Comparison of ENCODE assay signal across 17 cellular contexts in genomic region chr12:132373967-132374820, GRCh38.
A peak's percentile ranks its signal among the peaks of the same experiment; 100 is the strongest.
DNase-seq lines count a peak whose midpoint lies in the region; ATAC-seq and TF ChIP-seq lines count a peak whose summit lies in the region.
"Had no signal": no experiment of that assay in that cellular context is flagged by ENCODE, and none has a peak within 500 bp of the region (broad histone marks: within the 10 kb centered on the region; RNA-seq: fewer than 3 reads in every experiment).

No MANE protein-coding gene starts in this region.

- CTCF ChIA-PET in HEK293 (lab: Yijun Ruan, JAX) = interaction anchor here (0.6 to 0.7 kb wide), 2 partner anchors 47 to 143 kb away, joined by 3 read pairs; no protein-coding TSS in a partner anchor

- peaks cover 32% of the 10 kb centered on the region for H3K9me3 Mint-ChIP-seq in nephron progenitor cell
- H3K9me3 Mint-ChIP-seq in stimulated activated naive B cell treated with anti-CD40 and anti-IgM and Interleukin-4, amounts not matched to agents 10 μg/mL and 1 μg/mL and 100 μg/mL, for 72 hours = peaks cover 0 to 7% of the 10 kb centered on the region in 2 donors
- H3K9me3 Mint-ChIP-seq: activated naive CD4-positive, alpha-beta T cell treated with anti-CD3 and anti-CD28 coated beads for 36 hours; effector memory CD8-positive, alpha-beta T cell had no signal

- peaks cover 57% of the 10 kb centered on the region for H3K27me3 Mint-ChIP-seq in nephron progenitor cell (ENCODE audit: low read depth, poor library complexity)
- peaks cover 68 to 80% of the 10 kb centered on the region in 2 donors for H3K27me3 Mint-ChIP-seq in stimulated activated naive B cell treated with anti-CD40 and anti-IgM and Interleukin-4, amounts not matched to agents 10 μg/mL and 1 μg/mL and 100 μg/mL, for 72 hours

- H3K27ac ChIP-seq in HEK293 (ENCODE audit: extremely low read depth, low read depth, low read length) = no peak overlapping the region
- H3K27ac ChIP-seq: C4-2B, gastroesophageal sphincter, right lobe of liver, upper lobe of left lung had no signal

- no peak for DNase-seq in AG09309 (ENCODE audit: low read depth)
- peak; percentile 18 to 43 for DNase-seq in cardiac fibroblast (ENCODE audit: low read depth in 2 of 2)
- peak; percentile 62 for DNase-seq in left kidney (ENCODE audit: low read depth, low spot score)
- DNase-seq in nephron progenitor cell = no peak
- no peak for DNase-seq in stimulated activated naive B cell treated with anti-CD40 and anti-IgM and Interleukin-4, amounts not matched to agents 10 μg/mL and 1 μg/mL and 100 μg/mL, for 72 hours
- DNase-seq: activated CD4-positive, CD25-positive, alpha-beta regulatory T cell; activated naive CD4-positive, alpha-beta T cell treated with anti-CD3 and anti-CD28 coated beads for 36 hours; effector memory CD8-positive, alpha-beta T cell; stimulated activated CD4-positive, alpha-beta T cell treated with anti-CD3 and anti-CD28 coated beads, Interleukin-4, amount 100 ng/mL, for 24 hours; SW 1271 had no signal

- peaks cover 16% of the 10 kb centered on the region for H3K4me1 Mint-ChIP-seq in nephron progenitor cell
- H3K4me1 Mint-ChIP-seq in stimulated activated naive B cell treated with anti-CD40 and anti-IgM and Interleukin-4, amounts not matched to agents 10 μg/mL and 1 μg/mL and 100 μg/mL, for 72 hours = no peaks in the 10 kb centered on the region

- H3K36me3 Mint-ChIP-seq in nephron progenitor cell (ENCODE audit: low read depth) = no peaks in the 10 kb centered on the region
- H3K36me3 Mint-ChIP-seq in stimulated activated naive B cell treated with anti-CD40 and anti-IgM and Interleukin-4, amounts not matched to agents 10 μg/mL and 1 μg/mL and 100 μg/mL, for 72 hours = no peaks in the 10 kb centered on the region

- H3K27ac Mint-ChIP-seq in nephron progenitor cell = no peak overlapping the region
- H3K27ac Mint-ChIP-seq in stimulated activated naive B cell treated with anti-CD40 and anti-IgM and Interleukin-4, amounts not matched to agents 10 μg/mL and 1 μg/mL and 100 μg/mL, for 72 hours = no peak overlapping the region
- H3K27ac Mint-ChIP-seq: activated naive CD4-positive, alpha-beta T cell treated with anti-CD3 and anti-CD28 coated beads for 36 hours; effector memory CD8-positive, alpha-beta T cell had no signal

- POLR2A ChIA-PET in HEK293 (lab: Yijun Ruan, JAX) = no interaction called here

- H3K4me3 Mint-ChIP-seq in nephron progenitor cell = no peak overlapping the region
- no peak overlapping the region for H3K4me3 Mint-ChIP-seq in stimulated activated naive B cell treated with anti-CD40 and anti-IgM and Interleukin-4, amounts not matched to agents 10 μg/mL and 1 μg/mL and 100 μg/mL, for 72 hours
- H3K4me3 Mint-ChIP-seq: activated naive CD4-positive, alpha-beta T cell treated with anti-CD3 and anti-CD28 coated beads for 36 hours; effector memory CD8-positive, alpha-beta T cell had no signal

- no peaks in the 10 kb centered on the region for H3K9me3 ChIP-seq in HEK293 (ENCODE audit: control insufficient read depth, insufficient read depth, low read depth, low read length)
- H3K9me3 ChIP-seq: right lobe of liver had no signal

- no peaks in the 10 kb centered on the region for H3K36me3 ChIP-seq in HEK293 (ENCODE audit: control insufficient read depth in 2 of 2, insufficient read depth in 1 of 2, low read length in 2 of 2)
- H3K36me3 ChIP-seq: gastroesophageal sphincter, right lobe of liver, upper lobe of left lung had no signal

- no peak overlapping the region for H3K4me3 ChIP-seq in AG09309 (ENCODE audit: control insufficient read depth, low read depth, low read length)
- H3K4me3 ChIP-seq in HEK293 (ENCODE audit: low read depth, low read length) = no peak overlapping the region
- no peak overlapping the region for H3K4me3 ChIP-seq in cardiac fibroblast (replicated peaks in 1 of 2; ENCODE audit: low read depth in 2 of 2, low read length in 2 of 2)
- H3K4me3 ChIP-seq: gastroesophageal sphincter, right lobe of liver, upper lobe of left lung had no signal

- ATAC-seq in HG03342 (IDR thresholded peaks at IDR 0.05; ENCODE audit: unreplicated experiment) (no peak), HG03095 (IDR thresholded peaks at IDR 0.05; ENCODE audit: unreplicated experiment) (no peak)
- no peak for ATAC-seq in stimulated activated naive B cell treated with anti-CD40 and anti-IgM and Interleukin-4, amounts not matched to agents 10 μg/mL and 1 μg/mL and 100 μg/mL, for 72 hours (replicated peaks)
- ATAC-seq: effector memory CD8-positive, alpha-beta T cell; gastroesophageal sphincter had no signal

- H3K4me1 ChIP-seq in HEK293 (ENCODE audit: control insufficient read depth, insufficient read depth, low read length) = no peaks in the 10 kb centered on the region
- H3K4me1 ChIP-seq: gastroesophageal sphincter, right lobe of liver, upper lobe of left lung had no signal

- peak; percentile 48 for TF ChIP-seq CTCF in AG09309 (IDR thresholded peaks at IDR 0.05; ENCODE audit: control insufficient read depth, insufficient read depth, low read depth, low read length, missing control alignments)
- TF ChIP-seq CTCF in HEK293 (tag by site-specific recombination; IDR thresholded peaks at IDR 0.05) = peak; percentile 38; the same call in 1 of the 2 replicates
- TF ChIP-seq CTCF in cardiac fibroblast (IDR thresholded peaks at IDR 0.05; ENCODE audit: low read depth, low read length) = peak; percentile 38
- no peak for TF ChIP-seq CTCF in nephron progenitor cell (IDR thresholded peaks at IDR 0.05)

TF ChIP-seq in HEK293, 187 proteins besides CTCF, POLR2A, EP300 and RAD21:
- TF ChIP-seq EGR2 (tag by site-specific recombination; IDR thresholded peaks at IDR 0.05; ENCODE audit: low read depth) (peak; percentile 92), PRDM4 (tag by site-specific recombination; IDR thresholded peaks at IDR 0.05) (peak; percentile 87), WT1 (tag by site-specific recombination; IDR thresholded peaks at IDR 0.05) (no peak), ZIC2 (tag by site-specific recombination; IDR thresholded peaks at IDR 0.05) (peak; percentile 88), GLIS2 (tag by site-specific recombination; IDR thresholded peaks at IDR 0.05) (peak; percentile 75), ZNF398 (tag by site-specific recombination; IDR thresholded peaks at IDR 0.05) (peak; percentile 18; the same call in 1 of the 2 replicates), GLIS1 (tag by site-specific recombination; IDR thresholded peaks at IDR 0.05) (peak; percentile 92), ZNF2 (tag by site-specific recombination; IDR thresholded peaks at IDR 0.05) (no peak), ZFHX2 (tag by site-specific recombination; conservative IDR thresholded peaks at IDR 0.05) (peak; percentile 89)

Comparison
In these comparisons a context has a peak if more than half of its experiments do, and no peak if none do; other contexts are left out.
1. DNase-seq: peak in cardiac fibroblast (2 of 2) and left kidney (single experiment); none in AG09309 (single experiment), nephron progenitor cell (single experiment) and stimulated activated naive B cell treated with anti-CD40 and anti-IgM and Interleukin-4, amounts not matched to agents 10 μg/mL and 1 μg/mL and 100 μg/mL, for 72 hours (single experiment).